ENCODE assay signal across 1 cellular context in the genomic region with DNA sequence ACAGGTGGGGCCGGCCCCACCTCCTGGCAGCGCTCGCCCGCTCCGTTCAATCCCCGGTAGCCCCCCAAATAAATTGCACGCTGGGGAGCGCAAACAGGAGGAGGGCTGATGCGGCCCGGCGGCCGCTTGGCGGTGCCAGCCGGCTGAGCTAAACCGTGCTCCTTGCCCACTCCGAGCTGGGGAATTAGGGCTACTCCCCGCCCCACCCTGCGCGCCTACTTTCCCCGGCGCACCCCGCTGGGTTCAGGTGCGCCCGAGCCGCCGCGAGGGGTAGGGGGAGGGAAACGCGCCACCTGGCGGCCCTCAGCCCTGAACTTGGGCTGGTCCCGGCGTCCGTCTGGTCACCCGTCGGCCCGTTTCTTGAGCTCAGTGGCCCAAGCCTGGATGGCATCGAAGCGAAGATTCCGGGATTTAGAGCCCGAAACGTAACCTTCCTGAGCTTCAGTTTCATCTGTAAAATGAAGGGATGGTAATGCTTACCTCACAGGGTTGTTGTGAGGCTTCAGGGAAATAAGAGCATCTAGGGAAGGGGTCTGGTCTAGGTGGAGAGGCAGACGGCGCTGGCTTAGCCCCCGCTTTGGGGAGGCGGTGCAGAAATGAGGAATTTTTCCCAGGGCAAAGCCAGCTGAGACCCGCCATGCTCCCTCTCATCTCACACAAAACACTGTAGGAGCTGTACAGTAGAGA.
TF ChIP-seq lines count a peak whose summit lies in the region.

No MANE protein-coding gene starts in this region.

TF ChIP-seq in HepG2, 621 proteins besides CTCF, POLR2A, EP300 and RAD21 (continued from another document):
- TF ChIP-seq, protein P1, sequence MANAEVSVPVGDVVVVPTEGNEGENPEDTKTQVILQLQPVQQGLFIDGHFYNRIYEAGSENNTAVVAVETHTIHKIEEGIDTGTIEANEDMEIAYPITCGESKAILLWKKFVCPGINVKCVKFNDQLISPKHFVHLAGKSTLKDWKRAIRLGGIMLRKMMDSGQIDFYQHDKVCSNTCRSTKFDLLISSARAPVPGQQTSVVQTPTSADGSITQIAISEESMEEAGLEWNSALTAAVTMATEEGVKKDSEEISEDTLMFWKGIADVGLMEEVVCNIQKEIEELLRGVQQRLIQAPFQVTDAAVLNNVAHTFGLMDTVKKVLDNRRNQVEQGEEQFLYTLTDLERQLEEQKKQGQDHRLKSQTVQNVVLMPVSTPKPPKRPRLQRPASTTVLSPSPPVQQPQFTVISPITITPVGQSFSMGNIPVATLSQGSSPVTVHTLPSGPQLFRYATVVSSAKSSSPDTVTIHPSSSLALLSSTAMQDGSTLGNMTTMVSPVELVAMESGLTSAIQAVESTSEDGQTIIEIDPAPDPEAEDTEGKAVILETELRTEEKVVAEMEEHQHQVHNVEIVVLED (CRISPR knock-in tag; IDR thresholded peaks at IDR 0.05; ENCODE audit: borderline replicate concordance) = no peak
- TF ChIP-seq MXD4 (CRISPR knock-in tag; IDR thresholded peaks at IDR 0.05) = no peak
- TF ChIP-seq ZNF569 (CRISPR knock-in tag; IDR thresholded peaks at IDR 0.05; ENCODE audit: borderline replicate concordance) = no peak
- no peak for TF ChIP-seq FOXM1 (CRISPR knock-in tag; IDR thresholded peaks at IDR 0.05)
- TF ChIP-seq, protein P2, sequence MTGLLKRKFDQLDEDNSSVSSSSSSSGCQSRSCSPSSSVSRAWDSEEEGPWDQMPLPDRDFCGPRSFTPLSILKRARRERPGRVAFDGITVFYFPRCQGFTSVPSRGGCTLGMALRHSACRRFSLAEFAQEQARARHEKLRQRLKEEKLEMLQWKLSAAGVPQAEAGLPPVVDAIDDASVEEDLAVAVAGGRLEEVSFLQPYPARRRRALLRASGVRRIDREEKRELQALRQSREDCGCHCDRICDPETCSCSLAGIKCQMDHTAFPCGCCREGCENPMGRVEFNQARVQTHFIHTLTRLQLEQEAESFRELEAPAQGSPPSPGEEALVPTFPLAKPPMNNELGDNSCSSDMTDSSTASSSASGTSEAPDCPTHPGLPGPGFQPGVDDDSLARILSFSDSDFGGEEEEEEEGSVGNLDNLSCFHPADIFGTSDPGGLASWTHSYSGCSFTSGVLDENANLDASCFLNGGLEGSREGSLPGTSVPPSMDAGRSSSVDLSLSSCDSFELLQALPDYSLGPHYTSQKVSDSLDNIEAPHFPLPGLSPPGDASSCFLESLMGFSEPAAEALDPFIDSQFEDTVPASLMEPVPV (CRISPR knock-in tag; IDR thresholded peaks at IDR 0.05) = 0 out of 2 replicates have a peak, but pooled peaks have one; percentile 5
- no peak for TF ChIP-seq PPARG (CRISPR knock-in tag; conservative IDR thresholded peaks at IDR 0.05)
- no peak; the same call in 1 of the 2 replicates for TF ChIP-seq ZNF782 (CRISPR knock-in tag; IDR thresholded peaks at IDR 0.05; ENCODE audit: borderline replicate concordance)
- TF ChIP-seq MAFK (conservative IDR thresholded peaks at IDR 0.05 in 1 of 2, IDR thresholded peaks at IDR 0.05 in 1 of 2; ENCODE audit: low read length in 2 of 2) = no peak
- TF ChIP-seq FIP1L1 (IDR thresholded peaks at IDR 0.05; ENCODE audit: borderline replicate concordance, insufficient read depth, low read depth, low read length) = no peak
- TF ChIP-seq, protein P3, sequence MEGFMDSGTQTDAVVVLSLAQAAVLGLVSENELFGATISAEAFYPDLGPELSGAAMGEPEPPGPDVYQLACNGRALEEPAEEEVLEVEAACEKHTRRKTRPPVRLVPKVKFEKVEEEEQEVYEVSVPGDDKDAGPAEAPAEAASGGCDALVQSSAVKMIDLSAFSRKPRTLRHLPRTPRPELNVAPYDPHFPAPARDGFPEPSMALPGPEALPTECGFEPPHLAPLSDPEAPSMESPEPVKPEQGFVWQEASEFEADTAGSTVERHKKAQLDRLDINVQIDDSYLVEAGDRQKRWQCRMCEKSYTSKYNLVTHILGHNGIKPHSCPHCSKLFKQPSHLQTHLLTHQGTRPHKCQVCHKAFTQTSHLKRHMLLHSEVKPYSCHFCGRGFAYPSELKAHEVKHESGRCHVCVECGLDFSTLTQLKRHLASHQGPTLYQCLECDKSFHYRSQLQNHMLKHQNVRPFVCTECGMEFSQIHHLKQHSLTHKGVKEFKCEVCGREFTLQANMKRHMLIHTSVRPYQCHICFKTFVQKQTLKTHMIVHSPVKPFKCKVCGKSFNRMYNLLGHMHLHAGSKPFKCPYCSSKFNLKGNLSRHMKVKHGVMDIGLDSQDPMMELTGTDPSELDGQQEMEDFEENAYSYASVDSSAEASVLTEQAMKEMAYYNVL (CRISPR knock-in tag; IDR thresholded peaks at IDR 0.05; ENCODE audit: borderline replicate concordance) = peak; percentile 46; the same call in 1 of the 2 replicates
- TF ChIP-seq ONECUT2 (CRISPR knock-in tag; IDR thresholded peaks at IDR 0.05) = no peak
- no peak for TF ChIP-seq HDAC6 (IDR thresholded peaks at IDR 0.05; ENCODE audit: low read depth, low read length)
- TF ChIP-seq ZNF33B (CRISPR knock-in tag; IDR thresholded peaks at IDR 0.05) = no peak
- no peak for TF ChIP-seq HCFC1 (IDR thresholded peaks at IDR 0.05; ENCODE audit: low read depth, low read length)
- TF ChIP-seq, protein P4, sequence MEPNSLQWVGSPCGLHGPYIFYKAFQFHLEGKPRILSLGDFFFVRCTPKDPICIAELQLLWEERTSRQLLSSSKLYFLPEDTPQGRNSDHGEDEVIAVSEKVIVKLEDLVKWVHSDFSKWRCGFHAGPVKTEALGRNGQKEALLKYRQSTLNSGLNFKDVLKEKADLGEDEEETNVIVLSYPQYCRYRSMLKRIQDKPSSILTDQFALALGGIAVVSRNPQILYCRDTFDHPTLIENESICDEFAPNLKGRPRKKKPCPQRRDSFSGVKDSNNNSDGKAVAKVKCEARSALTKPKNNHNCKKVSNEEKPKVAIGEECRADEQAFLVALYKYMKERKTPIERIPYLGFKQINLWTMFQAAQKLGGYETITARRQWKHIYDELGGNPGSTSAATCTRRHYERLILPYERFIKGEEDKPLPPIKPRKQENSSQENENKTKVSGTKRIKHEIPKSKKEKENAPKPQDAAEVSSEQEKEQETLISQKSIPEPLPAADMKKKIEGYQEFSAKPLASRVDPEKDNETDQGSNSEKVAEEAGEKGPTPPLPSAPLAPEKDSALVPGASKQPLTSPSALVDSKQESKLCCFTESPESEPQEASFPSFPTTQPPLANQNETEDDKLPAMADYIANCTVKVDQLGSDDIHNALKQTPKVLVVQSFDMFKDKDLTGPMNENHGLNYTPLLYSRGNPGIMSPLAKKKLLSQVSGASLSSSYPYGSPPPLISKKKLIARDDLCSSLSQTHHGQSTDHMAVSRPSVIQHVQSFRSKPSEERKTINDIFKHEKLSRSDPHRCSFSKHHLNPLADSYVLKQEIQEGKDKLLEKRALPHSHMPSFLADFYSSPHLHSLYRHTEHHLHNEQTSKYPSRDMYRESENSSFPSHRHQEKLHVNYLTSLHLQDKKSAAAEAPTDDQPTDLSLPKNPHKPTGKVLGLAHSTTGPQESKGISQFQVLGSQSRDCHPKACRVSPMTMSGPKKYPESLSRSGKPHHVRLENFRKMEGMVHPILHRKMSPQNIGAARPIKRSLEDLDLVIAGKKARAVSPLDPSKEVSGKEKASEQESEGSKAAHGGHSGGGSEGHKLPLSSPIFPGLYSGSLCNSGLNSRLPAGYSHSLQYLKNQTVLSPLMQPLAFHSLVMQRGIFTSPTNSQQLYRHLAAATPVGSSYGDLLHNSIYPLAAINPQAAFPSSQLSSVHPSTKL (CRISPR knock-in tag; IDR thresholded peaks at IDR 0.05) = no peak
- no peak for TF ChIP-seq CCAR2 (optimal IDR thresholded peaks at IDR 0.05; ENCODE audit: low read depth, low read length)
- TF ChIP-seq, protein P5, sequence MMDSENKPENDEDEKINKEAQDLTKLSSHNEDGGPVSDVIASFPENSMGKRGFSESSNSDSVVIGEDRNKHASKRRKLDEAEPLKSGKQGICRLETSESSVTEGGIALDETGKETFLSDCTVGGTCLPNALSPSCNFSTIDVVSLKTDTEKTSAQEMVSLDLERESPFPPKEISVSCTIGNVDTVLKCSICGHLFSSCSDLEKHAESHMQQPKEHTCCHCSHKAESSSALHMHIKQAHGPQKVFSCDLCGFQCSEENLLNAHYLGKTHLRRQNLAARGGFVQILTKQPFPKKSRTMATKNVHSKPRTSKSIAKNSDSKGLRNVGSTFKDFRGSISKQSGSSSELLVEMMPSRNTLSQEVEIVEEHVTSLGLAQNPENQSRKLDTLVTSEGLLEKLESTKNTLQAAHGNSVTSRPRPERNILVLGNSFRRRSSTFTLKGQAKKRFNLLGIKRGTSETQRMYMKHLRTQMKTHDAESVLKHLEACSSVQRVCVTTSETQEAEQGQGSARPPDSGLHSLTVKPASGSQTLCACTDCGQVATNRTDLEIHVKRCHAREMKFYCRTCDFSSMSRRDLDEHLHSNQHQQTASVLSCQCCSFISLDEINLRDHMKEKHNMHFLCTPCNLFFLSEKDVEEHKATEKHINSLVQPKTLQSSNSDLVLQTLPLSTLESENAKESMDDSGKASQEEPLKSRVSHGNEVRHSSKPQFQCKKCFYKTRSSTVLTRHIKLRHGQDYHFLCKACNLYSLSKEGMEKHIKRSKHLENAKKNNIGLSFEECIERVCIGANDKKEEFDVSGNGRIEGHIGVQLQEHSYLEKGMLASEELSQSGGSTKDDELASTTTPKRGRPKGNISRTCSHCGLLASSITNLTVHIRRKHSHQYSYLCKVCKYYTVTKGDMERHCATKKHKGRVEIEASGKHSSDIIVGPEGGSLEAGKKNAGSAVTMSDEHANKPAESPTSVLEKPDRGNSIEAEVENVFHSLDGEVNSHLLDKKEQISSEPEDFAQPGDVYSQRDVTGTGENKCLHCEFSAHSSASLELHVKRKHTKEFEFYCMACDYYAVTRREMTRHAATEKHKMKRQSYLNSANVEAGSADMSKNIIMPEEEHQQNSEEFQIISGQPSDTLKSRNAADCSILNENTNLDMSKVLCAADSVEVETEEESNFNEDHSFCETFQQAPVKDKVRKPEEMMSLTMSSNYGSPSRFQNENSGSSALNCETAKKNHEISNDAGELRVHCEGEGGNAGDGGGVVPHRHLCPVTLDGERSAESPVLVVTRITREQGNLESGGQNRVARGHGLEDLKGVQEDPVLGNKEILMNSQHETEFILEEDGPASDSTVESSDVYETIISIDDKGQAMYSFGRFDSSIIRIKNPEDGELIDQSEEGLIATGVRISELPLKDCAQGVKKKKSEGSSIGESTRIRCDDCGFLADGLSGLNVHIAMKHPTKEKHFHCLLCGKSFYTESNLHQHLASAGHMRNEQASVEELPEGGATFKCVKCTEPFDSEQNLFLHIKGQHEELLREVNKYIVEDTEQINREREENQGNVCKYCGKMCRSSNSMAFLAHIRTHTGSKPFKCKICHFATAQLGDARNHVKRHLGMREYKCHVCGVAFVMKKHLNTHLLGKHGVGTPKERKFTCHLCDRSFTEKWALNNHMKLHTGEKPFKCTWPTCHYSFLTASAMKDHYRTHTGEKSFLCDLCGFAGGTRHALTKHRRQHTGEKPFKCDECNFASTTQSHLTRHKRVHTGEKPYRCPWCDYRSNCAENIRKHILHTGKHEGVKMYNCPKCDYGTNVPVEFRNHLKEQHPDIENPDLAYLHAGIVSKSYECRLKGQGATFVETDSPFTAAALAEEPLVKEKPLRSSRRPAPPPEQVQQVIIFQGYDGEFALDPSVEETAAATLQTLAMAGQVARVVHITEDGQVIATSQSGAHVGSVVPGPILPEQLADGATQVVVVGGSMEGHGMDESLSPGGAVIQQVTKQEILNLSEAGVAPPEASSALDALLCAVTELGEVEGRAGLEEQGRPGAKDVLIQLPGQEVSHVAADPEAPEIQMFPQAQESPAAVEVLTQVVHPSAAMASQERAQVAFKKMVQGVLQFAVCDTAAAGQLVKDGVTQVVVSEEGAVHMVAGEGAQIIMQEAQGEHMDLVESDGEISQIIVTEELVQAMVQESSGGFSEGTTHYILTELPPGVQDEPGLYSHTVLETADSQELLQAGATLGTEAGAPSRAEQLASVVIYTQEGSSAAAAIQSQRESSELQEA (CRISPR knock-in tag; IDR thresholded peaks at IDR 0.05; ENCODE audit: not compliant biosample characterization) = no peak
- no peak for TF ChIP-seq AHR (CRISPR knock-in tag; IDR thresholded peaks at IDR 0.05)
- no peak for TF ChIP-seq ZNF441 (CRISPR knock-in tag; IDR thresholded peaks at IDR 0.05; ENCODE audit: borderline replicate concordance)
- TF ChIP-seq U2AF1 (optimal IDR thresholded peaks at IDR 0.05; ENCODE audit: low read depth, low read length) = no peak
- TF ChIP-seq, protein P6, sequence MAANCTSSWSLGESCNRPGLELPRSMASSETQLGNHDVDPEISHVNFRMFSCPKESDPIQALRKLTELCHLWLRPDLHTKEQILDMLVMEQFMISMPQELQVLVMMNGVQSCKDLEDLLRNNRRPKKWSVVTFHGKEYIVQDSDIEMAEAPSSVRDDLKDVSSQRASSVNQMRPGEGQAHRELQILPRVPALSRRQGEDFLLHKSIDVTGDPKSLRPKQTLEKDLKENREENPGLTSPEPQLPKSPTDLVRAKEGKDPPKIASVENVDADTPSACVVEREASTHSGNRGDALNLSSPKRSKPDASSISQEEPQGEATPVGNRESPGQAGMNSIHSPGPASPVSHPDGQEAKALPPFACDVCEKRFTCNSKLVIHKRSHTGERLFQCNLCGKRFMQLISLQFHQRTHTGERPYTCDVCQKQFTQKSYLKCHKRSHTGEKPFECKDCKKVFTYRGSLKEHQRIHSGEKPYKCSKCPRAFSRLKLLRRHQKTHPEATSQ (CRISPR knock-in tag; IDR thresholded peaks at IDR 0.05; ENCODE audit: borderline replicate concordance) = no peak
- TF ChIP-seq, protein P7, sequence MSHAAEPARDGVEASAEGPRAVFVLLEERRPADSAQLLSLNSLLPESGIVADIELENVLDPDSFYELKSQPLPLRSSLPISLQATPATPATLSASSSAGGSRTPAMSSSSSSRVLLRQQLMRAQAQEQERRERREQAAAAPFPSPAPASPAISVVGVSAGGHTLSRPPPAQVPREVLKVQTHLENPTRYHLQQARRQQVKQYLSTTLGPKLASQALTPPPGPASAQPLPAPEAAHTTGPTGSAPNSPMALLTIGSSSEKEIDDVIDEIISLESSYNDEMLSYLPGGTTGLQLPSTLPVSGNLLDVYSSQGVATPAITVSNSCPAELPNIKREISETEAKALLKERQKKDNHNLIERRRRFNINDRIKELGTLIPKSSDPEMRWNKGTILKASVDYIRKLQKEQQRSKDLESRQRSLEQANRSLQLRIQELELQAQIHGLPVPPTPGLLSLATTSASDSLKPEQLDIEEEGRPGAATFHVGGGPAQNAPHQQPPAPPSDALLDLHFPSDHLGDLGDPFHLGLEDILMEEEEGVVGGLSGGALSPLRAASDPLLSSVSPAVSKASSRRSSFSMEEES (CRISPR knock-in tag; IDR thresholded peaks at IDR 0.05) = no peak
- no peak for TF ChIP-seq GLI4 (CRISPR knock-in tag; IDR thresholded peaks at IDR 0.05; ENCODE audit: borderline replicate concordance)
- TF ChIP-seq DMAP1 (CRISPR knock-in tag; IDR thresholded peaks at IDR 0.05) = no peak; the same call in 1 of the 2 replicates
- 0 out of 2 replicates have a peak, but pooled peaks have one; percentile 10 for TF ChIP-seq ZNF546 (CRISPR knock-in tag; conservative IDR thresholded peaks at IDR 0.05)
- TF ChIP-seq STAT5B (CRISPR knock-in tag; IDR thresholded peaks at IDR 0.05) = no peak
- TF ChIP-seq, protein P8, sequence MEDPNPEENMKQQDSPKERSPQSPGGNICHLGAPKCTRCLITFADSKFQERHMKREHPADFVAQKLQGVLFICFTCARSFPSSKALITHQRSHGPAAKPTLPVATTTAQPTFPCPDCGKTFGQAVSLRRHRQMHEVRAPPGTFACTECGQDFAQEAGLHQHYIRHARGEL (CRISPR knock-in tag; IDR thresholded peaks at IDR 0.05) = peak; percentile 49; the same call in 1 of the 2 replicates
- no peak for TF ChIP-seq ZNF446 (CRISPR knock-in tag; IDR thresholded peaks at IDR 0.05)
- no peak for TF ChIP-seq RBFOX2 (IDR thresholded peaks at IDR 0.05; ENCODE audit: low read depth, low read length)
- no peak for TF ChIP-seq NR3C1 (CRISPR knock-in tag; IDR thresholded peaks at IDR 0.05)
